In genomic region chr12:112004041-112004440, GRCh38 we compare ENCODE assay signal across 17 cellular contexts. TPM values are rescaled to one million over a fixed set of nuclear protein-coding genes. Genes with fewer than 3 reads are reported as not detected.
DNase-seq lines count a peak whose midpoint lies in the region; ATAC-seq and TF ChIP-seq lines count a peak whose summit lies in the region.
"Had no signal": no experiment of that assay in that cellular context is flagged by ENCODE, and none has a peak within 500 bp of the region (broad histone marks: within the 10 kb centered on the region; RNA-seq: fewer than 3 reads in every experiment).

No MANE protein-coding gene starts in this region.

- no peaks in the 10 kb centered on the region for H3K9me3 ChIP-seq in CD4-positive, CD25-positive, alpha-beta regulatory T cell (ENCODE audit: control insufficient read depth in 2 of 2, low read length in 2 of 2)
- no peaks in the 10 kb centered on the region for H3K9me3 ChIP-seq in CD4-positive, alpha-beta T cell (ENCODE audit: control insufficient read depth, low read length)
- no peaks in the 10 kb centered on the region for H3K9me3 ChIP-seq in naive thymus-derived CD4-positive, alpha-beta T cell (ENCODE audit: control insufficient read depth in 2 of 3, low read length in 3 of 3)
- H3K9me3 ChIP-seq in Peyer's patch: no peaks in the 10 kb centered on the region

- no peak for TF ChIP-seq CTCF in CD4-positive, alpha-beta T cell (IDR thresholded peaks at IDR 0.05)
- TF ChIP-seq CTCF in Peyer's patch (IDR thresholded peaks at IDR 0.05): no peak

- CTCF ChIA-PET in CD4-positive, alpha-beta T cell (lab: Charles Lee): interaction anchor here (1.6 to 4.1 kb wide), 2 partner anchors 9 kb away, joined by 3 to 31 read pairs; partner anchors contain the start of genes ERP29 and TMEM116
- CTCF ChIA-PET in T-cell (lab: Charles Lee): interaction anchor here (0.7 to 1.8 kb wide), 3 partner anchors 8 to 15 kb away, joined by 4 to 14 read pairs (median 6); partner anchors contain the start of genes ERP29 (in 1 of the 2) and TMEM116 (in 1 of the 2)
- CTCF ChIA-PET in naive thymus-derived CD4-positive, alpha-beta T cell (lab: Charles Lee): interaction anchor here (0.6 to 2.6 kb wide), 4 partner anchors 8 to 14 kb away, joined by 3 to 8 read pairs (median 6); no protein-coding TSS in a partner anchor

- no peak overlapping the region for H3K4me3 Mint-ChIP-seq in CD4-positive, CD25-positive, alpha-beta regulatory T cell
- no peak overlapping the region for H3K4me3 Mint-ChIP-seq in CD4-positive, alpha-beta T cell
- H3K4me3 Mint-ChIP-seq in T-cell: no peak overlapping the region
- no peak overlapping the region for H3K4me3 Mint-ChIP-seq in naive thymus-derived CD4-positive, alpha-beta T cell

- H3K27me3 Mint-ChIP-seq in CD4-positive, CD25-positive, alpha-beta regulatory T cell: peaks cover 4% of the 10 kb centered on the region
- no peaks in the 10 kb centered on the region for H3K27me3 Mint-ChIP-seq in CD4-positive, alpha-beta T cell
- no peaks in the 10 kb centered on the region for H3K27me3 Mint-ChIP-seq in T-cell
- no peaks in the 10 kb centered on the region for H3K27me3 Mint-ChIP-seq in naive thymus-derived CD4-positive, alpha-beta T cell

- no peak overlapping the region for H3K27ac ChIP-seq in CD4-positive, CD25-positive, alpha-beta regulatory T cell (ENCODE audit: insufficient read depth, low read length, poor library complexity, severe bottlenecking)
- no peak overlapping the region for H3K27ac ChIP-seq in CD4-positive, alpha-beta T cell (ENCODE audit: low read depth, low read length)
- no peak overlapping the region for H3K27ac ChIP-seq in naive thymus-derived CD4-positive, alpha-beta T cell (ENCODE audit: low read depth, low read length)
- H3K27ac ChIP-seq in Peyer's patch: no peak overlapping the region
- H3K27ac ChIP-seq: GM23248 had no signal

- H3K4me1 Mint-ChIP-seq in CD4-positive, CD25-positive, alpha-beta regulatory T cell: peaks cover 40 to 76% (median 52%) of the 10 kb centered on the region in 4 donors
- peaks cover 64% of the 10 kb centered on the region for H3K4me1 Mint-ChIP-seq in CD4-positive, alpha-beta T cell (ENCODE audit: low read depth)
- peaks cover 61 to 65% (median 65%) of the 10 kb centered on the region in 3 donors for H3K4me1 Mint-ChIP-seq in T-cell
- H3K4me1 Mint-ChIP-seq in naive thymus-derived CD4-positive, alpha-beta T cell: peaks cover 33 to 76% (median 62%) of the 10 kb centered on the region in 7 donors

- DNase-seq in CD4-positive, CD25-positive, alpha-beta regulatory T cell: no peak
- no peak for DNase-seq in CD4-positive, alpha-beta T cell
- DNase-seq in T-cell (no peak), Peyer's patch (no peak)
- DNase-seq in naive thymus-derived CD4-positive, alpha-beta T cell: no peak
- no peak for DNase-seq in stimulated activated CD4-positive, alpha-beta T cell treated with anti-CD3 and anti-CD28 coated beads, Interleukin-12 subunit alpha, Interleukin-12 subunit beta, amount 100 ng/mL, for 4 hours
- DNase-seq: C1 segment of cervical spinal cord, Calu3, COR-L47, DMS53, DMS79 treated with DMSO at 0.1 percent for 48 hours, GF-D8, GM23248, H7, HCEC 1CT had no signal

- H3K9me3 Mint-ChIP-seq in CD4-positive, CD25-positive, alpha-beta regulatory T cell: no peaks in the 10 kb centered on the region
- H3K9me3 Mint-ChIP-seq in CD4-positive, alpha-beta T cell: no peaks in the 10 kb centered on the region
- H3K9me3 Mint-ChIP-seq in T-cell: no peaks in the 10 kb centered on the region
- no peaks in the 10 kb centered on the region for H3K9me3 Mint-ChIP-seq in naive thymus-derived CD4-positive, alpha-beta T cell

- peak overlapping the region; percentile 15 to 57 (median 38) for H3K27ac Mint-ChIP-seq in CD4-positive, CD25-positive, alpha-beta regulatory T cell
- H3K27ac Mint-ChIP-seq in CD4-positive, alpha-beta T cell: peak overlapping the region; percentile 26
- H3K27ac Mint-ChIP-seq in T-cell: peak overlapping the region; percentile 87 to 89
- peak overlapping the region in 7 of 9 donors; percentile 36 to 97 (median 71) for H3K27ac Mint-ChIP-seq in naive thymus-derived CD4-positive, alpha-beta T cell

- ATAC-seq in CD4-positive, CD25-positive, alpha-beta regulatory T cell (ENCODE audit: low read depth in 2 of 2): no peak
- ATAC-seq in CD4-positive, alpha-beta T cell (ENCODE audit: poor library complexity): no peak
- no peak for ATAC-seq in T-cell (replicated peaks in 1 of 4)
- no peak for ATAC-seq in naive thymus-derived CD4-positive, alpha-beta T cell
- ATAC-seq in GM21529 (IDR thresholded peaks at IDR 0.05; ENCODE audit: unreplicated experiment): no peak
- no peak for ATAC-seq in GM18511 (IDR thresholded peaks at IDR 0.05; ENCODE audit: unreplicated experiment)

- POLR2A ChIA-PET in CD4-positive, alpha-beta T cell (lab: Charles Lee): interaction anchor here (4.3 to 14.5 kb wide), 2 partner anchors 10 kb away, joined by 40 to 351 read pairs; partner anchors contain the start of genes ERP29 and TMEM116
- POLR2A ChIA-PET in T-cell (lab: Charles Lee): interaction anchor here (0.5 to 1.1 kb wide), 5 partner anchors 9 to 55 kb away, joined by 3 read pairs; partner anchors contain the start of genes ERP29 (in 1 of the 2) and TMEM116 (in 1 of the 2)
- POLR2A ChIA-PET in naive thymus-derived CD4-positive, alpha-beta T cell (lab: Charles Lee): interaction anchor here (0.8 to 14.9 kb wide), 4 partner anchors 10 to 63 kb away, joined by 3 to 285 read pairs (median 28); partner anchors contain the start of genes ERP29 and TMEM116

- intact Hi-C loops in CD4-positive, alpha-beta T cell (cut with DNase I, micrococcal nuclease): no loop called here
- intact Hi-C loops in naive thymus-derived CD4-positive, alpha-beta T cell (cut with micrococcal nuclease): no loop called here

- no peak overlapping the region for H3K4me3 ChIP-seq in CD4-positive, CD25-positive, alpha-beta regulatory T cell (ENCODE audit: low read depth, low read length)
- H3K4me3 ChIP-seq in naive thymus-derived CD4-positive, alpha-beta T cell (ENCODE audit: low read length): no peak overlapping the region
- H3K4me3 ChIP-seq in Peyer's patch: no peak overlapping the region
- H3K4me3 ChIP-seq: GM23248 had no signal

- TF ChIP-seq POLR2A in Peyer's patch (IDR thresholded peaks at IDR 0.05): no peak

- peaks cover 32% of the 10 kb centered on the region for H3K4me1 ChIP-seq in CD4-positive, CD25-positive, alpha-beta regulatory T cell (ENCODE audit: control insufficient read depth, insufficient read depth, low read length, poor library complexity, severe bottlenecking)
- peaks cover 20 to 27% of the 10 kb centered on the region in 2 donors for H3K4me1 ChIP-seq in naive thymus-derived CD4-positive, alpha-beta T cell (ENCODE audit: control insufficient read depth in 2 of 2, insufficient read depth in 2 of 2, low read length in 2 of 2)
- H3K4me1 ChIP-seq in Peyer's patch: no peaks in the 10 kb centered on the region

- no peaks in the 10 kb centered on the region for H3K36me3 ChIP-seq in CD4-positive, CD25-positive, alpha-beta regulatory T cell (ENCODE audit: control insufficient read depth, insufficient read depth, low read length)
- no peaks in the 10 kb centered on the region for H3K36me3 ChIP-seq in naive thymus-derived CD4-positive, alpha-beta T cell (ENCODE audit: control insufficient read depth in 2 of 3, insufficient read depth in 3 of 3, low read length in 3 of 3)
- no peaks in the 10 kb centered on the region for H3K36me3 ChIP-seq in Peyer's patch

- H3K36me3 Mint-ChIP-seq in CD4-positive, CD25-positive, alpha-beta regulatory T cell: peaks cover 3% of the 10 kb centered on the region
- no peaks in the 10 kb centered on the region for H3K36me3 Mint-ChIP-seq in CD4-positive, alpha-beta T cell (ENCODE audit: low read depth)
- peaks cover 6% of the 10 kb centered on the region for H3K36me3 Mint-ChIP-seq in T-cell
- peaks cover 0 to 24% (median 5%) of the 10 kb centered on the region in 5 donors for H3K36me3 Mint-ChIP-seq in naive thymus-derived CD4-positive, alpha-beta T cell

- no peaks in the 10 kb centered on the region for H3K27me3 ChIP-seq in CD4-positive, CD25-positive, alpha-beta regulatory T cell (ENCODE audit: control insufficient read depth, insufficient read depth, low read length)
- H3K27me3 ChIP-seq in CD4-positive, alpha-beta T cell (ENCODE audit: control insufficient read depth, insufficient read depth, low read length): no peaks in the 10 kb centered on the region
- no peaks in the 10 kb centered on the region for H3K27me3 ChIP-seq in naive thymus-derived CD4-positive, alpha-beta T cell (ENCODE audit: control insufficient read depth in 2 of 2, insufficient read depth in 2 of 2, low read length in 2 of 2)
- H3K27me3 ChIP-seq in Peyer's patch: no peaks in the 10 kb centered on the region

RNA-seq across cellular contexts. Expression of gene TMEM116, which starts 8.9 kb away (rescaled TPM):
- 20.2 TPM for total RNA-seq in CD4-positive, CD25-positive, alpha-beta regulatory T cell
- 10 to 100 TPM; 25.2 to 38.4 (median 30.7) TPM for polyA plus RNA-seq in CD4-positive, CD25-positive, alpha-beta regulatory T cell
- total RNA-seq in CD4-positive, alpha-beta T cell: 10 to 100 TPM; 12.7 to 12.8 TPM
- total RNA-seq in T-cell: 10 to 100 TPM; 16.0 to 27.2 (median 25.8) TPM
- total RNA-seq in naive thymus-derived CD4-positive, alpha-beta T cell: 10 to 100 TPM; 12.6 to 29.3 (median 23.0) TPM
- 10 to 100 TPM in 1 of 2 donors, 1 to 10 TPM in 1; 8.7 to 13.3 TPM for polyA plus RNA-seq in naive thymus-derived CD4-positive, alpha-beta T cell
- total RNA-seq in Peyer's patch: 10 to 100 TPM; 21.5 to 37.3 (median 35.5) TPM

RNA-seq across cellular contexts. Expression of gene ERP29, which starts 9.2 kb away (rescaled TPM):
- 103 TPM for total RNA-seq in CD4-positive, CD25-positive, alpha-beta regulatory T cell
- polyA plus RNA-seq in CD4-positive, CD25-positive, alpha-beta regulatory T cell: 100 to 1,000 TPM; 188 to 218 (median 207) TPM
- total RNA-seq in CD4-positive, alpha-beta T cell: 100 to 1,000 TPM; 109 to 117 TPM
- total RNA-seq in T-cell (100 to 1,000 TPM; 114 to 175 (median 158) TPM), Peyer's patch (10 to 100 TPM; 39.8 to 62.7 (median 49.1) TPM)
- 100 to 1,000 TPM; 115 to 184 (median 127) TPM for total RNA-seq in naive thymus-derived CD4-positive, alpha-beta T cell
- 100 to 1,000 TPM; 219 to 253 TPM for polyA plus RNA-seq in naive thymus-derived CD4-positive, alpha-beta T cell

Comparison
In these comparisons a context has a peak if more than half of its experiments do, and no peak if none do; other contexts are left out.
1. H3K27ac Mint-ChIP-seq: peak in every context shown above with its lines; median percentile 88 in T-cell; 71 in naive thymus-derived CD4-positive, alpha-beta T cell; 38 in CD4-positive, CD25-positive, alpha-beta regulatory T cell; 26 in CD4-positive, alpha-beta T cell.